In the genomic region with DNA sequence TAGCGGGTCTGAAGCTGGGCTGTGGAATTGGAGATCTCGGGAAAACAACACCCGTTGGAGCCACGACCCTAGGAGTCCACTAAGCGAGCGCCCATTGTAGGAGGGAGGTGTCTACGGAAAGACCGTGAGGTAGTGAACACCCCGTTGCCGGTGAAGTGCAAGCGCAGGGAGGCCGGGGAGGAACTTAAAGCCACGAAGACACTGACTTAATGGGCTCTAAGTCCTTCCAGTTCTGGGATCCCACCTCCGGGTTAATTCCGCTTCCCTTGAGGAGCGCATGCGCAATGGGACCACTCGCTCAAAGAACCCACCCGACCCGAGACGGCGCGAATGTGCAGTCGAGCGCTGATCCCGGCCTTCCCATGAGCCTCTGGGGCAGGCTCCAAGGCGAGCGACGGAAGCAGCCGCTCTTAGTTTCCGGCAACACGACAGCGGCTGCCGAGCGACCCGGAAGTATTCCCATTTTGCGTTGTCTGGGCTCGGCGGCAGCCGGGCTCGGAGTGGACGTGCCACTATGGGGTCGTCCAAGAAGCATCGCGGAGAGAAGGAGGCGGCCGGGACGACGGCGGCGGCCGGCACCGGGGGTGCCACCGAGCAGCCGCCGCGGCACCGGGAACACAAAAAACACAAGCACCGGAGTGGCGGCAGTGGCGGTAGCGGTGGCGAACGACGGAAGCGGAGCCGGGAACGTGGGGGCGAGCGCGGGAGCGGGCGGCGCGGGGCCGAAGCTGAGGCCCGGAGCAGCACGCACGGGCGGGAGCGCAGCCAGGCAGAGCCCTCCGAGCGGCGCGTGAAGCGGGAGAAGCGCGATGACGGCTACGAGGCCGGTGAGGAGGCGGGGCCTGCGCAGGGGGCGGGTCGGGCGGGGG, we compare ENCODE assay signal across 8 cellular contexts.
DNase-seq lines count a peak whose midpoint lies in the region; ATAC-seq and TF ChIP-seq lines count a peak whose summit lies in the region.

A gene with protein sequence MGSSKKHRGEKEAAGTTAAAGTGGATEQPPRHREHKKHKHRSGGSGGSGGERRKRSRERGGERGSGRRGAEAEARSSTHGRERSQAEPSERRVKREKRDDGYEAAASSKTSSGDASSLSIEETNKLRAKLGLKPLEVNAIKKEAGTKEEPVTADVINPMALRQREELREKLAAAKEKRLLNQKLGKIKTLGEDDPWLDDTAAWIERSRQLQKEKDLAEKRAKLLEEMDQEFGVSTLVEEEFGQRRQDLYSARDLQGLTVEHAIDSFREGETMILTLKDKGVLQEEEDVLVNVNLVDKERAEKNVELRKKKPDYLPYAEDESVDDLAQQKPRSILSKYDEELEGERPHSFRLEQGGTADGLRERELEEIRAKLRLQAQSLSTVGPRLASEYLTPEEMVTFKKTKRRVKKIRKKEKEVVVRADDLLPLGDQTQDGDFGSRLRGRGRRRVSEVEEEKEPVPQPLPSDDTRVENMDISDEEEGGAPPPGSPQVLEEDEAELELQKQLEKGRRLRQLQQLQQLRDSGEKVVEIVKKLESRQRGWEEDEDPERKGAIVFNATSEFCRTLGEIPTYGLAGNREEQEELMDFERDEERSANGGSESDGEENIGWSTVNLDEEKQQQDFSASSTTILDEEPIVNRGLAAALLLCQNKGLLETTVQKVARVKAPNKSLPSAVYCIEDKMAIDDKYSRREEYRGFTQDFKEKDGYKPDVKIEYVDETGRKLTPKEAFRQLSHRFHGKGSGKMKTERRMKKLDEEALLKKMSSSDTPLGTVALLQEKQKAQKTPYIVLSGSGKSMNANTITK (plus strand): TSS at position 468 of the 869 bp plus-strand sequence. CDS start 47 bp downstream, at position 515.

- DNase-seq in AG20443 (ENCODE audit: low spot score) (peak; percentile 100), NCI-H510A treated with DMSO at 0.1 percent for 48 hours (lab: John Stamatoyannopoulos, UW) (peak; percentile 96), cerebellar nuclear complex (lab: John Stamatoyannopoulos, UW) (peak; percentile 31 to 89), islet precursor cell (peak; percentile 99)
- peak; percentile 92 for DNase-seq in activated CD4-positive, alpha-beta T cell treated with anti-CD3 and anti-CD28 coated beads for 1 hour
- peak; percentile 93 for DNase-seq in stimulated activated CD4-positive, alpha-beta T cell treated with anti-CD3 and anti-CD28 coated beads, Interleukin-12 subunit alpha, Interleukin-12 subunit beta, amount 100 ng/mL, for 4 hours

- peak; percentile 94 for TF ChIP-seq POLR2A in GM19099 (IDR thresholded peaks at IDR 0.05; ENCODE audit: extremely low read depth, insufficient read length, low read depth)

- peak; percentile 83 for ATAC-seq in HG03439 (IDR thresholded peaks at IDR 0.05; ENCODE audit: unreplicated experiment)

Comparison
In these comparisons a context has a peak if more than half of its experiments do, and no peak if none do; other contexts are left out.
1. Peak in every context shown above with its lines: DNase-seq and ATAC-seq.